7 cellular contexts compared by ENCODE assay signal in the genomic region with DNA sequence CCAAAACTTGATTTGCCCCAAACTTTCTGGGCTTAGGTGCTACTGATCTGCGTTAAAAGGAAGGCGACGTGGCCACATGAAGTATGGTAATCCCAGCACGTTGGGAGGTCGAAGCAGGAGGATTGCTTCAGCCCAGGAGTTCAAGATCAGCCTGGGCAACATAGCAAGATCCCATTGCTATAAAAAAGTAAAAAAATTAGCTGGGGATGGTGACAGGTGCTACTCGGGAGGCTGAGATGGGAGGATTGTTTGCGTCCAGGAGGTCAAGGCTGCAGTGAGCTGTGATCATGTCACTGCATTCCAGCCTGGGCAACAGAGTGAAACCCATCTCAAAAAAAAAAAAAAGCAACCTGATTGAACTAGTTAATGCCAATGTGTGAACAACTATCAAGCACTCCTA.
"Had no signal": no experiment of that assay in that cellular context is flagged by ENCODE, and none has a peak within 500 bp of the region (broad histone marks: within the 10 kb centered on the region; RNA-seq: fewer than 3 reads in every experiment).

No MANE protein-coding gene starts in this region.

- H3K9me3 Mint-ChIP-seq: GM23338, IgD-negative memory B cell had no signal

- H3K36me3 Mint-ChIP-seq: IgD-negative memory B cell had no signal

- FAIRE-seq: HTR-8/SVneo had no signal

- H3K36me3 ChIP-seq: HAP-1 had no signal

- H3K27me3 Mint-ChIP-seq: IgD-negative memory B cell had no signal

- H3K9me3 ChIP-seq: HAP-1 had no signal

- DNase-seq: H7, KG1 had no signal

- H3K27ac Mint-ChIP-seq: GM23338, IgD-negative memory B cell had no signal

- H3K4me2 ChIP-seq: GM23338 had no signal

- H3K4me3 ChIP-seq: GM23338, HAP-1 had no signal

- ATAC-seq: GM23338, HCT116 had no signal

- H3K4me3 Mint-ChIP-seq: GM23338, IgD-negative memory B cell had no signal

- H2AFZ ChIP-seq: GM23338 had no signal
